13 cellular contexts compared by ENCODE assay signal in genomic region chr14:47044841-47045240, GRCh38.
A peak's percentile ranks its signal among the peaks of the same experiment; 100 is the strongest.
DNase-seq lines count a peak whose midpoint lies in the region; ATAC-seq, FAIRE-seq and TF ChIP-seq lines count a peak whose summit lies in the region.
"Had no signal": no experiment of that assay in that cellular context is flagged by ENCODE, and none has a peak within 500 bp of the region (broad histone marks: within the 10 kb centered on the region; RNA-seq: fewer than 3 reads in every experiment).

No MANE protein-coding gene starts in this region.

- peak in 1 of 2 donors; percentile 36 for TF ChIP-seq CTCF in endothelial cell of umbilical vein (IDR thresholded peaks at IDR 0.05; ENCODE audit: extremely low read depth in 1 of 2, insufficient read depth in 1 of 2, low read depth in 1 of 2, low read length in 2 of 2)

- H3K9me1 ChIP-seq in endothelial cell of umbilical vein (replicated peaks; ENCODE audit: control insufficient read depth, extremely low read depth, insufficient read depth, low read length), result no peaks in the 10 kb centered on the region

- no peak overlapping the region for H2BK120ac ChIP-seq in neuronal stem cell (ENCODE audit: low read depth, low read length)

- POLR2A ChIA-PET in endothelial cell of umbilical vein (lab: Charles Lee), result no interaction called here

- CTCF ChIA-PET in endothelial cell of umbilical vein (lab: Charles Lee), result interaction anchor here (0.7 to 1.0 kb wide), 4 partner anchors 10 to 235 kb away, joined by 3 to 10 read pairs (median 4); no protein-coding TSS in a partner anchor

- H2AK5ac ChIP-seq in neuronal stem cell (ENCODE audit: low read depth, low read length), result no peak overlapping the region

- H2AFZ ChIP-seq in endothelial cell of umbilical vein (ENCODE audit: low read depth, low read length), result no peak overlapping the region
- no peak overlapping the region for H2AFZ ChIP-seq in neuronal stem cell (ENCODE audit: low read length)

- intact Hi-C loops in endothelial cell of umbilical vein (cut with micrococcal nuclease), result loop anchor here (1.0 to 5.0 kb wide), 2 partner anchors 233 to 463 kb away; no protein-coding TSS in a partner anchor
- intact Hi-C loops in left colon (cut with DNase I, micrococcal nuclease), result no loop called here

- H3K27me3 ChIP-seq in endothelial cell of umbilical vein (ENCODE audit: control insufficient read depth in 2 of 2, insufficient read depth in 2 of 2, low read length in 2 of 2), result no peaks in the 10 kb centered on the region
- H3K27me3 ChIP-seq in neuronal stem cell (ENCODE audit: control insufficient read depth in 3 of 3, insufficient read depth in 3 of 3, low read depth in 1 of 3, low read length in 3 of 3), result no peaks in the 10 kb centered on the region
- H3K27me3 ChIP-seq: colonic mucosa, heart left ventricle, neutrophil, tibial nerve had no signal

- no peak overlapping the region for H3K18ac ChIP-seq in neuronal stem cell (ENCODE audit: low read length)

- no peak overlapping the region for H4K91ac ChIP-seq in neuronal stem cell (ENCODE audit: low read depth, low read length, poor library complexity)

- no peak overlapping the region for H3K9ac ChIP-seq in endothelial cell of umbilical vein (replicated peaks; ENCODE audit: extremely low read depth, insufficient read depth, low read length)
- H3K9ac ChIP-seq in neuronal stem cell (ENCODE audit: low read depth, low read length, poor library complexity), result no peak overlapping the region

- H3K9me3 ChIP-seq in endothelial cell of umbilical vein (replicated peaks; ENCODE audit: control insufficient read depth, insufficient read depth, low read length) (no peaks in the 10 kb centered on the region), neuronal stem cell (replicated peaks in 1 of 2; ENCODE audit: control insufficient read depth in 2 of 2, insufficient read depth in 1 of 2, low read depth in 1 of 2, low read length in 2 of 2) (no peaks in the 10 kb centered on the region)
- H3K9me3 ChIP-seq: colonic mucosa, heart left ventricle, neutrophil, tibial nerve had no signal

- H3K4me3 ChIP-seq in endothelial cell of umbilical vein (replicated peaks in 1 of 3; ENCODE audit: insufficient read depth in 1 of 3, low read depth in 1 of 3, low read length in 3 of 3), result no peak overlapping the region
- H3K4me3 ChIP-seq in neuronal stem cell (ENCODE audit: low read length in 2 of 2), result no peak overlapping the region
- H3K4me3 ChIP-seq: colonic mucosa, heart left ventricle, tibial nerve had no signal

- no peaks in the 10 kb centered on the region for H3K79me2 ChIP-seq in endothelial cell of umbilical vein (ENCODE audit: control insufficient read depth, insufficient read depth, low read length)

- H3K4me2 ChIP-seq in endothelial cell of umbilical vein (ENCODE audit: insufficient read depth, low read length) (no peak overlapping the region), neuronal stem cell (ENCODE audit: insufficient read depth, low read length, poor library complexity, severe bottlenecking) (no peak overlapping the region)

- H3K36me3 ChIP-seq in endothelial cell of umbilical vein (ENCODE audit: control insufficient read depth in 2 of 2, extremely low read depth in 1 of 2, insufficient read depth in 2 of 2, low read length in 2 of 2) (no peaks in the 10 kb centered on the region), neuronal stem cell (replicated peaks in 1 of 2; ENCODE audit: control insufficient read depth in 2 of 2, insufficient read depth in 2 of 2, low read length in 2 of 2) (no peaks in the 10 kb centered on the region)
- H3K36me3 ChIP-seq: colonic mucosa, heart left ventricle, neutrophil, tibial nerve had no signal

- H3K23ac ChIP-seq in neuronal stem cell (ENCODE audit: low read depth, low read length, poor library complexity), result no peak overlapping the region

- no peak for ATAC-seq in HG02798 (IDR thresholded peaks at IDR 0.05; ENCODE audit: poor library complexity, unreplicated experiment)
- no peak for ATAC-seq in left colon
- ATAC-seq: heart left ventricle had no signal

- H3K79me1 ChIP-seq in neuronal stem cell (ENCODE audit: low read depth, low read length), result no peaks in the 10 kb centered on the region

- H4K20me1 ChIP-seq in endothelial cell of umbilical vein (replicated peaks; ENCODE audit: control insufficient read depth, extremely low read depth, insufficient read depth, low read length), result no peaks in the 10 kb centered on the region

- H3K27ac ChIP-seq in endothelial cell of umbilical vein (ENCODE audit: insufficient read depth, low read depth, low read length), result no peak overlapping the region
- H3K27ac ChIP-seq in neuronal stem cell (replicated peaks; ENCODE audit: low read length), result no peak overlapping the region
- H3K27ac ChIP-seq: colonic mucosa, heart left ventricle, neutrophil, tibial nerve had no signal

- H2BK5ac ChIP-seq in neuronal stem cell (ENCODE audit: low read length), result no peak overlapping the region

- dilution Hi-C loops in endothelial cell of umbilical vein (cut with MboI; ENCODE audit: extremely low pct_ligation_motif_present, low sequenced_read_pairs), result no loop called here

- FAIRE-seq in endothelial cell of umbilical vein (lab: Jason Lieb, UNC), result no peak

- DNase-seq in DMS153 (lab: John Stamatoyannopoulos, UW) (peak; percentile 13), DMS153 treated with DMSO at 0.1 percent for 48 hours (lab: John Stamatoyannopoulos, UW; ENCODE audit: unreplicated experiment) (no peak), NCI-H69 (lab: John Stamatoyannopoulos, UW) (peak; percentile 62), endothelial cell of umbilical vein (ENCODE audit: low read depth, low spot score) (peak; percentile 41), neuronal stem cell (ENCODE audit: low spot score) (peak; percentile 11), left colon (no peak), NOMO-1 (lab: John Stamatoyannopoulos, UW; ENCODE audit: unreplicated experiment in 2 of 2) (no peak)
- DNase-seq: 8988T, colonic mucosa, heart left ventricle had no signal

- H3K4me1 ChIP-seq in endothelial cell of umbilical vein (ENCODE audit: control insufficient read depth, extremely low read depth, insufficient read depth, low read length) (no peaks in the 10 kb centered on the region), neuronal stem cell (ENCODE audit: control insufficient read depth in 2 of 2, insufficient read depth in 1 of 2, low read depth in 1 of 2, low read length in 2 of 2) (no peaks in the 10 kb centered on the region)
- H3K4me1 ChIP-seq: colonic mucosa, heart left ventricle, tibial nerve had no signal

- WGBS in neuronal stem cell (ENCODE audit: extremely low coverage in 2 of 2, insufficient read length in 2 of 2, insufficient replicate concordance in 1 of 2), 2 donors, result no CpG with 5 or more reads among the region's 1 CpG

- no peak overlapping the region for H3K14ac ChIP-seq in neuronal stem cell (ENCODE audit: low read length)

- H2BK12ac ChIP-seq in neuronal stem cell (ENCODE audit: low read length), result no peak overlapping the region

- no TSS peak for BruUV-seq in endothelial cell of umbilical vein (replicated peaks; lab: Mats Ljungman, UMichigan)

- H2BK15ac ChIP-seq in neuronal stem cell (ENCODE audit: low read length), result no peak overlapping the region

- no peak for TF ChIP-seq POLR2A in endothelial cell of umbilical vein (IDR thresholded peaks at IDR 0.05; ENCODE audit: low read depth, low read length)

- no peak overlapping the region for H3K4ac ChIP-seq in neuronal stem cell (ENCODE audit: low read length)

- no peak overlapping the region for H4K8ac ChIP-seq in neuronal stem cell (ENCODE audit: low read depth, low read length)

TF ChIP-seq in endothelial cell of umbilical vein, 7 proteins besides CTCF, POLR2A, EP300 and RAD21:
- TF ChIP-seq FOS (IDR thresholded peaks at IDR 0.05; ENCODE audit: borderline replicate concordance, insufficient read depth, low read length), result no peak
- no peak for TF ChIP-seq POLR2AphosphoS5 (IDR thresholded peaks at IDR 0.05; ENCODE audit: insufficient read depth, low read depth, low read length)
- no peak for TF ChIP-seq GATA2 (IDR thresholded peaks at IDR 0.05; ENCODE audit: insufficient read depth, insufficient read length, low read depth, low read length)
- no peak for TF ChIP-seq MYC (IDR thresholded peaks at IDR 0.05; ENCODE audit: low read depth, low read length)
- no peak for TF ChIP-seq JUN (IDR thresholded peaks at IDR 0.05; ENCODE audit: borderline replicate concordance, insufficient read depth, insufficient read length, low read depth)
- TF ChIP-seq MAX (IDR thresholded peaks at IDR 0.05; ENCODE audit: insufficient read depth, insufficient read length), result no peak
- TF ChIP-seq EZH2 (IDR thresholded peaks at IDR 0.05; ENCODE audit: borderline replicate concordance, low read depth, low read length, severe bottlenecking), result no peak

Comparison
In these comparisons a context has a peak if more than half of its experiments do, and no peak if none do; other contexts are left out.
1. DNase-seq: peak in DMS153 (single experiment), NCI-H69 (single experiment), endothelial cell of umbilical vein (single experiment) and neuronal stem cell (single experiment); none in DMS153 treated with DMSO at 0.1 percent for 48 hours (single experiment), left colon (0 of 2) and NOMO-1 (0 of 2).